Comparison of ENCODE assay signal across 19 cellular contexts in genomic region chr14:68653108-68653507, GRCh38.
"Had no signal": no experiment of that assay in that cellular context is flagged by ENCODE, and none has a peak within 500 bp of the region (broad histone marks: within the 10 kb centered on the region; RNA-seq: fewer than 3 reads in every experiment).

No MANE protein-coding gene starts in this region.

- H3K27me3 ChIP-seq: foreskin keratinocyte, neutrophil, right lobe of liver, SJSA1 had no signal

- H3K36me3 ChIP-seq: neutrophil, right lobe of liver, SJSA1, thoracic aorta, WERI-Rb-1 had no signal

- H3K9me3 Mint-ChIP-seq: activated naive CD4-positive, alpha-beta T cell treated with anti-CD3 and anti-CD28 coated beads, Interleukin-2, amount 50 U/mL, for 24 hours; activated T-helper 2 cell treated with anti-CD3 and anti-CD28 coated beads, Interferon-gamma antibody, Interleukin-2, Interleukin-4, amounts not matched to agents 10 μg/mL and 5 μg/mL and 100 μg/mL, durations not matched to agents 14 hours and 24 hours and 36 hours; mesothelial cell of epicardium had no signal

- H3K4me3 Mint-ChIP-seq: activated CD8-positive, alpha-beta T cell treated with anti-CD3 and anti-CD28 coated beads, Interleukin-2, amount 10 ng/mL, durations not matched to agents 7 days and 5 days; activated naive CD4-positive, alpha-beta T cell treated with anti-CD3 and anti-CD28 coated beads, Interleukin-2, amount 50 U/mL, for 24 hours; mesothelial cell of epicardium; naive B cell had no signal

- H3K27me3 Mint-ChIP-seq: activated naive CD4-positive, alpha-beta T cell treated with anti-CD3 and anti-CD28 coated beads, Interleukin-2, amount 50 U/mL, for 24 hours; naive B cell had no signal

- FAIRE-seq: endometrium, keratinocyte had no signal

- DNase-seq: activated CD4-positive, alpha-beta T cell treated with anti-CD3 and anti-CD28 coated beads for 48 hours; activated CD8-positive, alpha-beta T cell treated with anti-CD3 and anti-CD28 coated beads, Interleukin-2, amount 10 ng/mL, durations not matched to agents 7 days and 5 days; cerebellar nuclear complex; dermis blood vessel endothelial cell; foreskin keratinocyte; naive B cell; stimulated activated naive CD4-positive, alpha-beta T cell treated with Interleukin-2 at 50 U/mL for 16 hours; T-helper 9 cell; WERI-Rb-1 had no signal

- ATAC-seq: activated CD8-positive, alpha-beta T cell treated with anti-CD3 and anti-CD28 coated beads, Interleukin-2, amount 10 ng/mL, durations not matched to agents 7 days and 5 days; esophagus mucosa; foreskin keratinocyte; right lobe of liver had no signal

- H3K9me3 ChIP-seq: neutrophil, right lobe of liver, SJSA1, thoracic aorta had no signal

- H3K27ac Mint-ChIP-seq: activated CD8-positive, alpha-beta T cell treated with anti-CD3 and anti-CD28 coated beads, Interleukin-2, amount 10 ng/mL, durations not matched to agents 7 days and 5 days; activated naive CD4-positive, alpha-beta T cell treated with anti-CD3 and anti-CD28 coated beads, Interleukin-2, amount 50 U/mL, for 24 hours; activated T-helper 2 cell treated with anti-CD3 and anti-CD28 coated beads, Interferon-gamma antibody, Interleukin-2, Interleukin-4, amounts not matched to agents 10 μg/mL and 5 μg/mL and 100 μg/mL, durations not matched to agents 14 hours and 24 hours and 36 hours had no signal

- H3K4me1 ChIP-seq: foreskin keratinocyte had no signal

- H3K36me3 Mint-ChIP-seq: activated naive CD4-positive, alpha-beta T cell treated with anti-CD3 and anti-CD28 coated beads, Interleukin-2, amount 50 U/mL, for 24 hours; mesothelial cell of epicardium had no signal

- H3K27ac ChIP-seq: foreskin keratinocyte, SJSA1, WERI-Rb-1 had no signal

- H3K4me3 ChIP-seq: right lobe of liver, SJSA1, thoracic aorta had no signal
